In genomic region chr5:43900974-43901373, GRCh38 we compare ENCODE assay signal across 8 cellular contexts.
"Had no signal": no experiment of that assay in that cellular context is flagged by ENCODE, and none has a peak within 500 bp of the region (broad histone marks: within the 10 kb centered on the region; RNA-seq: fewer than 3 reads in every experiment).

No MANE protein-coding gene starts in this region.

- FAIRE-seq: H1, H54 had no signal

- H3K9me3 Mint-ChIP-seq: GM23338, H9 had no signal

- H3K4me3 Mint-ChIP-seq: GM23338, H9, IgD-negative memory B cell had no signal

- H3K4me3 ChIP-seq: GM23338 had no signal

- H3K4me2 ChIP-seq: GM23338 had no signal

- H3K36me3 Mint-ChIP-seq: IgD-negative memory B cell had no signal

- H2AFZ ChIP-seq: GM23338 had no signal

- H3K27ac Mint-ChIP-seq: GM23338, H9, IgD-negative memory B cell had no signal

- H3K27me3 Mint-ChIP-seq: IgD-negative memory B cell had no signal

- H3K27ac ChIP-seq: HL-60 had no signal

- H3K4me1 Mint-ChIP-seq: GM23338, H9 had no signal

- DNase-seq: H9, HCEC 1CT, KBM-7 had no signal

- ATAC-seq: GM23338 had no signal
